Comparison of ENCODE assay signal across 31 cellular contexts in genomic region chr2:69075486-69075885, GRCh38.
"Had no signal": no experiment of that assay in that cellular context is flagged by ENCODE, and none has a peak within 500 bp of the region (broad histone marks: within the 10 kb centered on the region; RNA-seq: fewer than 3 reads in every experiment).

No MANE protein-coding gene starts in this region.

- DNase-seq: activated B cell treated with CpG ODN at 0.5 μM for 24 hours; activated CD4-positive, alpha-beta memory T cell treated with anti-CD3 and anti-CD28 coated beads, Interleukin-2, amount 10 ng/mL, durations not matched to agents 7 days and 5 days; activated CD4-positive, alpha-beta T cell treated with anti-CD3 and anti-CD28 coated beads for 1 hour; activated CD4-positive, alpha-beta T cell treated with anti-CD3 and anti-CD28 coated beads for 48 hours; activated CD8-positive, alpha-beta memory T cell treated with anti-CD3 and anti-CD28 coated beads for 24 hours; activated CD8-positive, alpha-beta memory T cell treated with anti-CD3 and anti-CD28 coated beads, Interleukin-2, amount 10 ng/mL, durations not matched to agents 7 days and 5 days; activated CD8-positive, alpha-beta memory T cell treated with anti-CD3 and anti-CD28 coated beads, Interleukin-2, amount 50 U/mL, for 48 hours; activated effector memory CD4-positive, alpha-beta T cell treated with anti-CD3 and anti-CD28 coated beads, Interleukin-2, amount 50 U/mL, for 16 hours; activated naive CD4-positive, alpha-beta T cell treated with Interleukin-2 at 50 U/mL for 16 hours; activated naive CD8-positive, alpha-beta T cell treated with anti-CD3 and anti-CD28 coated beads, Interleukin-2, amount 10 ng/mL, durations not matched to agents 7 days and 5 days; activated T-cell treated with anti-CD3 and anti-CD28 coated beads, Interleukin-2, amount 50 U/mL, for 72 hours; amygdala; Karpas-422; KBM-7; MG63; NCI-H1105 treated with DMSO at 0.1 percent for 48 hours; NCI-H1436; NCI-H1694 treated with DMSO at 0.1 percent for 48 hours; NCI-H2029; NCI-H345; NCI-H524 treated with DMSO at 0.1 percent for 48 hours; SHP77; SJCRH30 had no signal

- ATAC-seq: activated CD8-positive, alpha-beta memory T cell treated with anti-CD3 and anti-CD28 coated beads, Interleukin-2, amount 10 ng/mL, durations not matched to agents 7 days and 5 days; activated T-cell treated with anti-CD3 and anti-CD28 coated beads, Interleukin-2, amount 50 U/mL, for 72 hours; activated T-helper 17 cell treated with anti-CD3 and anti-CD28 coated beads, Interleukin-2, amount 50 U/mL, for 72 hours; Panc1 had no signal

- H3K9me3 ChIP-seq: MG63, SJCRH30 had no signal

- H3K27ac ChIP-seq: SJCRH30, SK-N-MC had no signal

- H3K4me1 Mint-ChIP-seq: activated B cell treated with CpG ODN at 0.5 μM for 24 hours; activated CD4-positive, alpha-beta memory T cell treated with anti-CD3 and anti-CD28 coated beads, Interleukin-2, amount 10 ng/mL, durations not matched to agents 7 days and 5 days; activated CD8-positive, alpha-beta memory T cell treated with anti-CD3 and anti-CD28 coated beads, Interleukin-2, amount 10 ng/mL, durations not matched to agents 7 days and 5 days; activated naive CD4-positive, alpha-beta T cell treated with anti-CD3 and anti-CD28 coated beads, Interleukin-2, amount 50 U/mL, for 24 hours; activated naive CD8-positive, alpha-beta T cell treated with anti-CD3 and anti-CD28 coated beads, Interleukin-2, amount 10 ng/mL, durations not matched to agents 7 days and 5 days; activated T-helper 17 cell treated with anti-CD3 and anti-CD28 coated beads, Interleukin-2, amount 50 U/mL, for 72 hours had no signal

- H3K27ac Mint-ChIP-seq: activated B cell treated with CpG ODN at 0.5 μM for 24 hours; activated CD4-positive, alpha-beta memory T cell treated with anti-CD3 and anti-CD28 coated beads, Interleukin-2, amount 10 ng/mL, durations not matched to agents 7 days and 5 days; activated CD8-positive, alpha-beta memory T cell treated with anti-CD3 and anti-CD28 coated beads, Interleukin-2, amount 10 ng/mL, durations not matched to agents 7 days and 5 days; activated naive CD4-positive, alpha-beta T cell treated with anti-CD3 and anti-CD28 coated beads, Interleukin-2, amount 50 U/mL, for 24 hours; activated naive CD8-positive, alpha-beta T cell treated with anti-CD3 and anti-CD28 coated beads, Interleukin-2, amount 10 ng/mL, durations not matched to agents 7 days and 5 days; activated T-cell treated with anti-CD3 and anti-CD28 coated beads, Interleukin-2, amount 50 U/mL, for 72 hours; activated T-helper 17 cell treated with anti-CD3 and anti-CD28 coated beads, Interleukin-2, amount 50 U/mL, for 72 hours; brain; IgD-negative memory B cell; T-helper 1 cell treated with Interleukin-12 subunit alpha and Interleukin-12 subunit beta and Interleukin-4 antibody, amounts not matched to agents 30 μg/mL and 1 μg/mL, for 36 hours; T-helper 2 cell treated with Interferon-gamma antibody and Interleukin-4, amounts not matched to agents 5 μg/mL and 100 μg/mL, for 36 hours had no signal

- H3K4me3 Mint-ChIP-seq: activated B cell treated with CpG ODN at 0.5 μM for 24 hours; activated CD4-positive, alpha-beta memory T cell treated with anti-CD3 and anti-CD28 coated beads, Interleukin-2, amount 10 ng/mL, durations not matched to agents 7 days and 5 days; activated CD8-positive, alpha-beta memory T cell treated with anti-CD3 and anti-CD28 coated beads, Interleukin-2, amount 10 ng/mL, durations not matched to agents 7 days and 5 days; activated naive CD4-positive, alpha-beta T cell treated with anti-CD3 and anti-CD28 coated beads, Interleukin-2, amount 50 U/mL, for 24 hours; activated naive CD8-positive, alpha-beta T cell treated with anti-CD3 and anti-CD28 coated beads, Interleukin-2, amount 10 ng/mL, durations not matched to agents 7 days and 5 days; activated T-cell treated with anti-CD3 and anti-CD28 coated beads, Interleukin-2, amount 50 U/mL, for 72 hours; activated T-helper 17 cell treated with anti-CD3 and anti-CD28 coated beads, Interleukin-2, amount 50 U/mL, for 72 hours; brain; IgD-negative memory B cell; T-helper 1 cell treated with Interleukin-12 subunit alpha and Interleukin-12 subunit beta and Interleukin-4 antibody, amounts not matched to agents 30 μg/mL and 1 μg/mL, for 36 hours; T-helper 2 cell treated with Interferon-gamma antibody and Interleukin-4, amounts not matched to agents 5 μg/mL and 100 μg/mL, for 36 hours had no signal

- H3K27me3 ChIP-seq: MG63, SJCRH30 had no signal

- H3K4me3 ChIP-seq: MG63, SJCRH30, SK-N-MC had no signal

- H3K36me3 Mint-ChIP-seq: activated CD8-positive, alpha-beta memory T cell treated with anti-CD3 and anti-CD28 coated beads, Interleukin-2, amount 10 ng/mL, durations not matched to agents 7 days and 5 days; activated naive CD4-positive, alpha-beta T cell treated with anti-CD3 and anti-CD28 coated beads, Interleukin-2, amount 50 U/mL, for 24 hours; activated naive CD8-positive, alpha-beta T cell treated with anti-CD3 and anti-CD28 coated beads, Interleukin-2, amount 10 ng/mL, durations not matched to agents 7 days and 5 days; IgD-negative memory B cell had no signal

- H3K27me3 Mint-ChIP-seq: activated naive CD4-positive, alpha-beta T cell treated with anti-CD3 and anti-CD28 coated beads, Interleukin-2, amount 50 U/mL, for 24 hours; brain had no signal

- H3K9me3 Mint-ChIP-seq: activated B cell treated with CpG ODN at 0.5 μM for 24 hours; activated CD4-positive, alpha-beta memory T cell treated with anti-CD3 and anti-CD28 coated beads, Interleukin-2, amount 10 ng/mL, durations not matched to agents 7 days and 5 days; activated naive CD4-positive, alpha-beta T cell treated with anti-CD3 and anti-CD28 coated beads, Interleukin-2, amount 50 U/mL, for 24 hours; activated naive CD8-positive, alpha-beta T cell treated with anti-CD3 and anti-CD28 coated beads, Interleukin-2, amount 10 ng/mL, durations not matched to agents 7 days and 5 days; activated T-cell treated with anti-CD3 and anti-CD28 coated beads, Interleukin-2, amount 50 U/mL, for 72 hours; activated T-helper 17 cell treated with anti-CD3 and anti-CD28 coated beads, Interleukin-2, amount 50 U/mL, for 72 hours; brain; IgD-negative memory B cell; T-helper 1 cell treated with Interleukin-12 subunit alpha and Interleukin-12 subunit beta and Interleukin-4 antibody, amounts not matched to agents 30 μg/mL and 1 μg/mL, for 36 hours; T-helper 2 cell treated with Interferon-gamma antibody and Interleukin-4, amounts not matched to agents 5 μg/mL and 100 μg/mL, for 36 hours had no signal
